In genomic region chr1:186144505-186144904, GRCh38 we compare ENCODE assay signal across 27 cellular contexts.
"Had no signal": no experiment of that assay in that cellular context is flagged by ENCODE, and none has a peak within 500 bp of the region (broad histone marks: within the 10 kb centered on the region; RNA-seq: fewer than 3 reads in every experiment).

No MANE protein-coding gene starts in this region.

- H3K27ac ChIP-seq: brain microvascular endothelial cell, coronary artery, esophagus squamous epithelium, right lobe of liver, stomach, suprapubic skin, tibial nerve, uterus, VCaP had no signal

- H3K27ac Mint-ChIP-seq: activated CD4-positive, alpha-beta memory T cell treated with anti-CD3 and anti-CD28 coated beads, Interleukin-2, amount 10 ng/mL, durations not matched to agents 7 days and 5 days; activated CD4-positive, alpha-beta T cell treated with anti-CD3 and anti-CD28 coated beads, Interleukin-2, amount 10 ng/mL, durations not matched to agents 24 days and 14 days; activated naive CD4-positive, alpha-beta T cell treated with anti-CD3 and anti-CD28 coated beads, Interleukin-2, amount 10 ng/mL, durations not matched to agents 7 days and 5 days; endodermal cell; naive B cell; stimulated activated memory B cell treated with anti-CD40 and anti-IgM and Interleukin-4, amounts not matched to agents 10 μg/mL and 1 μg/mL and 100 μg/mL, for 72 hours had no signal

- H3K4me1 Mint-ChIP-seq: activated CD4-positive, alpha-beta memory T cell treated with anti-CD3 and anti-CD28 coated beads, Interleukin-2, amount 10 ng/mL, durations not matched to agents 7 days and 5 days; activated naive CD4-positive, alpha-beta T cell treated with anti-CD3 and anti-CD28 coated beads, Interleukin-2, amount 10 ng/mL, durations not matched to agents 7 days and 5 days; endodermal cell; naive B cell; stimulated activated memory B cell treated with anti-CD40 and anti-IgM and Interleukin-4, amounts not matched to agents 10 μg/mL and 1 μg/mL and 100 μg/mL, for 72 hours had no signal

- H3K4me3 Mint-ChIP-seq: activated CD4-positive, alpha-beta memory T cell treated with anti-CD3 and anti-CD28 coated beads, Interleukin-2, amount 10 ng/mL, durations not matched to agents 7 days and 5 days; activated CD4-positive, alpha-beta T cell treated with anti-CD3 and anti-CD28 coated beads, Interleukin-2, amount 10 ng/mL, durations not matched to agents 24 days and 14 days; activated naive CD4-positive, alpha-beta T cell treated with anti-CD3 and anti-CD28 coated beads, Interleukin-2, amount 10 ng/mL, durations not matched to agents 7 days and 5 days; endodermal cell; neural crest cell; stimulated activated memory B cell treated with anti-CD40 and anti-IgM and Interleukin-4, amounts not matched to agents 10 μg/mL and 1 μg/mL and 100 μg/mL, for 72 hours had no signal

- ATAC-seq: activated CD4-positive, CD25-positive, alpha-beta regulatory T cell treated with anti-CD3 and anti-CD28 coated beads, Interleukin-2, amount 50 U/mL, for 24 hours; left lobe of liver; right lobe of liver; stimulated activated memory B cell treated with anti-CD40 and anti-IgM and Interleukin-4, amounts not matched to agents 10 μg/mL and 1 μg/mL and 100 μg/mL, for 72 hours had no signal

- H3K36me3 Mint-ChIP-seq: activated naive CD4-positive, alpha-beta T cell treated with anti-CD3 and anti-CD28 coated beads, Interleukin-2, amount 10 ng/mL, durations not matched to agents 7 days and 5 days; naive B cell; stimulated activated memory B cell treated with anti-CD40 and anti-IgM and Interleukin-4, amounts not matched to agents 10 μg/mL and 1 μg/mL and 100 μg/mL, for 72 hours had no signal

- DNase-seq: activated CD4-positive, alpha-beta memory T cell treated with anti-CD3 and anti-CD28 coated beads, Interleukin-2, amount 10 ng/mL, durations not matched to agents 7 days and 5 days; activated CD4-positive, alpha-beta T cell treated with anti-CD3 and anti-CD28 coated beads, Interleukin-2, amount 10 ng/mL, durations not matched to agents 24 days and 14 days; activated effector memory CD4-positive, alpha-beta T cell treated with anti-CD3 and anti-CD28 coated beads, Interleukin-2, amount 50 U/mL, for 16 hours; activated naive CD4-positive, alpha-beta T cell treated with anti-CD3 and anti-CD28 coated beads, Interleukin-2, amount 10 ng/mL, durations not matched to agents 7 days and 5 days; aorta; brain microvascular endothelial cell; central memory CD4-positive, alpha-beta T cell; endodermal cell; esophagus squamous epithelium; foreskin fibroblast; kidney; naive B cell; posterior cingulate gyrus; right lobe of liver; stimulated activated CD4-positive, alpha-beta T cell treated with anti-CD3 and anti-CD28 coated beads, Interleukin-1b, Interleukin-23, amount 100 ng/mL, for 48 hours; stomach; uterus had no signal

- H3K4me3 ChIP-seq: coronary artery, esophagus squamous epithelium, lung, right lobe of liver, skin epidermis, stomach, suprapubic skin, tibial nerve, uterus had no signal

- FAIRE-seq: kidney had no signal

- H3K9me3 ChIP-seq: esophagus squamous epithelium, right lobe of liver, stomach, suprapubic skin, tibial nerve, uterus had no signal

- H3K27me3 ChIP-seq: brain microvascular endothelial cell, esophagus squamous epithelium, right lobe of liver, stomach, suprapubic skin, tibial nerve, uterus had no signal

- H3K9me3 Mint-ChIP-seq: activated CD4-positive, alpha-beta memory T cell treated with anti-CD3 and anti-CD28 coated beads, Interleukin-2, amount 10 ng/mL, durations not matched to agents 7 days and 5 days; activated CD4-positive, alpha-beta T cell treated with anti-CD3 and anti-CD28 coated beads, Interleukin-2, amount 10 ng/mL, durations not matched to agents 24 days and 14 days; activated naive CD4-positive, alpha-beta T cell treated with anti-CD3 and anti-CD28 coated beads, Interleukin-2, amount 10 ng/mL, durations not matched to agents 7 days and 5 days; endodermal cell; stimulated activated memory B cell treated with anti-CD40 and anti-IgM and Interleukin-4, amounts not matched to agents 10 μg/mL and 1 μg/mL and 100 μg/mL, for 72 hours had no signal

- H3K36me3 ChIP-seq: brain microvascular endothelial cell, right lobe of liver, stomach, tibial nerve, uterus had no signal

- H3K4me1 ChIP-seq: esophagus squamous epithelium, right lobe of liver, stomach, suprapubic skin, uterus had no signal
